Comparison of ENCODE assay signal across 8 cellular contexts in genomic region chr2:238286987-238287386, GRCh38. TPM values are rescaled to one million over a fixed set of nuclear protein-coding genes. Genes with fewer than 3 reads are reported as not detected.
DNase-seq lines count a peak whose midpoint lies in the region; ATAC-seq and TF ChIP-seq lines count a peak whose summit lies in the region.

No MANE protein-coding gene starts in this region.

- 94% methylated on average over 5 to 6 of the region's 6 CpGs for WGBS in mesodermal cell (ENCODE audit: insufficient coverage in 2 of 2), 2 experiments

- intact Hi-C loops in ascending aorta (cut with DNase I) = loop anchor here (2.0 to 5.0 kb wide), 2 partner anchors 45 to 118 kb away; partner anchors contain the start of gene HES6

- DNase-seq in T-helper 1 cell (no peak), ascending aorta (ENCODE audit: low spot score in 2 of 2) (no peak), AG08396 (ENCODE audit: low spot score) (no peak), activated gamma-delta T cell (lab: John Stamatoyannopoulos, UW) (no peak)

- H3K4me3 ChIP-seq in ascending aorta = peak overlapping the region; percentile 75 to 86
- no peak overlapping the region for H3K4me3 ChIP-seq in mesodermal cell (ENCODE audit: extremely low read depth, insufficient read depth, low read length, poor library complexity, severe bottlenecking)
- H3K4me3 ChIP-seq in subcutaneous abdominal adipose tissue (ENCODE audit: low read depth in 1 of 5, low read length in 5 of 5) = peak overlapping the region; percentile 82 to 97 (median 93)

- H3K36me3 ChIP-seq in ascending aorta (no peaks in the 10 kb centered on the region), mesodermal cell (ENCODE audit: control insufficient read depth, insufficient read depth, low read length) (no peaks in the 10 kb centered on the region), subcutaneous abdominal adipose tissue (ENCODE audit: control insufficient read depth in 5 of 5, insufficient read depth in 5 of 5, low read length in 5 of 5) (no peaks in the 10 kb centered on the region)

- H3K9me3 Mint-ChIP-seq in T-helper 1 cell treated with Interleukin-12 subunit alpha and Interleukin-12 subunit beta and Interleukin-4 antibody, amounts not matched to agents 30 μg/mL and 1 μg/mL, for 36 hours = no peaks in the 10 kb centered on the region

- peaks cover 24% of the 10 kb centered on the region for H3K4me1 Mint-ChIP-seq in T-helper 1 cell treated with Interleukin-12 subunit alpha and Interleukin-12 subunit beta and Interleukin-4 antibody, amounts not matched to agents 30 μg/mL and 1 μg/mL, for 36 hours (ENCODE audit: low read depth)

- no peak overlapping the region for H3K27ac Mint-ChIP-seq in T-helper 1 cell treated with Interleukin-12 subunit alpha and Interleukin-12 subunit beta and Interleukin-4 antibody, amounts not matched to agents 30 μg/mL and 1 μg/mL, for 36 hours

- peak overlapping the region; percentile 96 to 97 for H3K27ac ChIP-seq in ascending aorta
- peak overlapping the region; percentile 90 for H3K27ac ChIP-seq in mesodermal cell (ENCODE audit: low read depth, low read length, severe bottlenecking)
- peak overlapping the region; percentile 97 for H3K27ac ChIP-seq in subcutaneous abdominal adipose tissue (ENCODE audit: low read depth, low read length)

- H3K4me1 ChIP-seq in ascending aorta (peaks cover 18 to 36% of the 10 kb centered on the region in 2 donors), mesodermal cell (ENCODE audit: control insufficient read depth, insufficient read depth, low read length, poor library complexity, severe bottlenecking) (peaks cover 34% of the 10 kb centered on the region), subcutaneous abdominal adipose tissue (ENCODE audit: control insufficient read depth in 5 of 5, insufficient read depth in 5 of 5, low read length in 5 of 5) (peaks cover 16 to 61% (median 60%) of the 10 kb centered on the region in 5 donors)

- TF ChIP-seq CTCF in ascending aorta (IDR thresholded peaks at IDR 0.05) = no peak

- H3K9me3 ChIP-seq in ascending aorta = no peaks in the 10 kb centered on the region
- H3K9me3 ChIP-seq in mesodermal cell (ENCODE audit: control insufficient read depth, low read length) = no peaks in the 10 kb centered on the region
- H3K9me3 ChIP-seq in subcutaneous abdominal adipose tissue (ENCODE audit: control insufficient read depth in 5 of 5, low read length in 5 of 5) = no peaks in the 10 kb centered on the region

- H3K27me3 ChIP-seq in ascending aorta (no peaks in the 10 kb centered on the region), subcutaneous abdominal adipose tissue (ENCODE audit: control insufficient read depth in 5 of 5, insufficient read depth in 4 of 5, low read length in 5 of 5) (no peaks in the 10 kb centered on the region)

- no peaks in the 10 kb centered on the region for H3K27me3 Mint-ChIP-seq in T-helper 1 cell treated with Interleukin-12 subunit alpha and Interleukin-12 subunit beta and Interleukin-4 antibody, amounts not matched to agents 30 μg/mL and 1 μg/mL, for 36 hours (ENCODE audit: low read depth)

- no peak for ATAC-seq in GM19463 (IDR thresholded peaks at IDR 0.05; ENCODE audit: unreplicated experiment)

- H3K4me3 Mint-ChIP-seq in T-helper 1 cell treated with Interleukin-12 subunit alpha and Interleukin-12 subunit beta and Interleukin-4 antibody, amounts not matched to agents 30 μg/mL and 1 μg/mL, for 36 hours = peak overlapping the region; percentile 82

- H3K9ac ChIP-seq in subcutaneous abdominal adipose tissue (ENCODE audit: low read length in 5 of 5) = peak overlapping the region in 4 of 5 donors; percentile 81 to 98 (median 94)

- no peaks in the 10 kb centered on the region for H3K36me3 Mint-ChIP-seq in T-helper 1 cell treated with Interleukin-12 subunit alpha and Interleukin-12 subunit beta and Interleukin-4 antibody, amounts not matched to agents 30 μg/mL and 1 μg/mL, for 36 hours (ENCODE audit: low read depth)

RNA-seq across cellular contexts. Expression of gene PER2, which starts 1.4 kb away (rescaled TPM):
- total RNA-seq in ascending aorta = 21.6 TPM
- 2.6 TPM for polyA plus RNA-seq in mesodermal cell (2013, experiment 1 of 2)
- polyA plus RNA-seq in mesodermal cell (2013, experiment 2 of 2) = 3.0 TPM

RNA-seq across cellular contexts. Expression of gene TRAF3IP1, which starts 33.3 kb away (rescaled TPM):
- 6.1 TPM for total RNA-seq in ascending aorta
- polyA plus RNA-seq in mesodermal cell (2013, experiment 1 of 2) = 13.5 TPM
- polyA plus RNA-seq in mesodermal cell (2013, experiment 2 of 2) = 11.0 TPM

RNA-seq across cellular contexts. Expression of gene HES6, which starts 47.1 kb away (rescaled TPM):
- total RNA-seq in ascending aorta = 117 TPM
- polyA plus RNA-seq in mesodermal cell (2013, experiment 1 of 2) = 12.4 TPM
- polyA plus RNA-seq in mesodermal cell (2013, experiment 2 of 2) = 10.9 TPM
